In genomic region chr20:57350726-57351041, GRCh38 we compare ENCODE assay signal across 8 cellular contexts. TPM values are rescaled to one million over a fixed set of nuclear protein-coding genes. Genes with fewer than 3 reads are reported as not detected.
DNase-seq lines count a peak whose midpoint lies in the region; ATAC-seq, FAIRE-seq and TF ChIP-seq lines count a peak whose summit lies in the region.
"Not testable (repeated sequence)": the region's sequence is repeated elsewhere in the genome, so short reads cannot be mapped to it uniquely, and the experiment has no call there.

No MANE protein-coding gene starts in this region.

- H4K20me1 ChIP-seq in astrocyte (ENCODE audit: insufficient read depth, low read length), result peaks cover 31% of the 10 kb centered on the region

- TF ChIP-seq CTCF in BJ (IDR thresholded peaks at IDR 0.05; ENCODE audit: insufficient read depth, low read depth, low read length); astrocyte (IDR thresholded peaks at IDR 0.05; ENCODE audit: insufficient read depth, low read depth, low read length); kidney (IDR thresholded peaks at IDR 0.05; ENCODE audit: borderline replicate concordance, extremely low read depth, insufficient read depth): not testable (repeated sequence)

- H3K36me3 Mint-ChIP-seq in T-helper 17 cell (ENCODE audit: low read depth); astrocyte (ENCODE audit: low read depth, unreplicated experiment): not testable (repeated sequence)

- H3K9me3 Mint-ChIP-seq in astrocyte (ENCODE audit: unreplicated experiment), result not testable (repeated sequence)

- peak overlapping the region; percentile 87 for H3K9ac ChIP-seq in HUES6 (ENCODE audit: low read length)
- H3K9ac ChIP-seq in astrocyte (ENCODE audit: low read length), result peak overlapping the region; percentile 98
- not testable (repeated sequence) for H3K9ac ChIP-seq in kidney (ENCODE audit: low read length in 2 of 2)
- peak overlapping the region in 1 of 5 donors; percentile 97 for H3K9ac ChIP-seq in subcutaneous abdominal adipose tissue (ENCODE audit: low read length in 5 of 5)

- intact Hi-C loops in kidney (cut with DNase I), result not testable (repeated sequence)

- H3K27ac ChIP-seq in HUES6 (ENCODE audit: low read depth, low read length); subcutaneous abdominal adipose tissue (ENCODE audit: low read depth, low read length): not testable (repeated sequence)
- H3K27ac ChIP-seq in astrocyte (ENCODE audit: low read depth, low read length) (peak overlapping the region; percentile 94), epithelial cell of prostate (peak overlapping the region; percentile 66), kidney (ENCODE audit: low read depth in 2 of 2, low read length in 2 of 2) (peak overlapping the region in 1 of 2 donors; percentile 84)

- not testable (repeated sequence) for H3K27me3 ChIP-seq in BJ (ENCODE audit: control insufficient read depth, insufficient read depth, low read length); HUES6 (ENCODE audit: control insufficient read depth, insufficient read depth, low read length); astrocyte (ENCODE audit: insufficient read depth, low read length); neuron (ENCODE audit: insufficient read depth, low read length); subcutaneous abdominal adipose tissue (ENCODE audit: control insufficient read depth in 5 of 5, insufficient read depth in 4 of 5, low read length in 5 of 5)

- H3K27ac Mint-ChIP-seq in T-helper 17 cell, result peak overlapping the region; percentile 87
- H3K27ac Mint-ChIP-seq in astrocyte (ENCODE audit: unreplicated experiment), result not testable (repeated sequence)

- H3K4me1 Mint-ChIP-seq in T-helper 17 cell, result peaks cover 17% of the 10 kb centered on the region
- not testable (repeated sequence) for H3K4me1 Mint-ChIP-seq in astrocyte (ENCODE audit: low read depth, unreplicated experiment)

- H3K79me2 ChIP-seq in astrocyte (ENCODE audit: insufficient read depth, low read length), result peaks cover 44% of the 10 kb centered on the region

- DNase-seq in BJ (ENCODE audit: low read depth); T-helper 17 cell; astrocyte (ENCODE audit: low read depth); epithelial cell of prostate (ENCODE audit: low read depth, low spot score); kidney: not testable (repeated sequence)

- H3K4me2 ChIP-seq in astrocyte (ENCODE audit: low read length), result peak overlapping the region; percentile 88

- not testable (repeated sequence) for FAIRE-seq in astrocyte (lab: Jason Lieb, UNC); kidney (lab: Jason Lieb, UNC)

- CTCF ChIA-PET in BJ (lab: Yijun Ruan, JAX), result interaction anchor here (2.3 kb wide), 1 partner anchor 260 kb away, joined by 33 read pairs; no protein-coding TSS in a partner anchor

- not testable (repeated sequence) for H3K27me3 Mint-ChIP-seq in T-helper 17 cell; astrocyte (ENCODE audit: low read depth, unreplicated experiment)

- H3K4me3 Mint-ChIP-seq in T-helper 17 cell, result peak overlapping the region; percentile 90
- H3K4me3 Mint-ChIP-seq in astrocyte (ENCODE audit: unreplicated experiment), result peak overlapping the region; percentile 92

- not testable (repeated sequence) for H3K9me3 ChIP-seq in HUES6 (ENCODE audit: control insufficient read depth, insufficient read depth, low read depth, low read length); T-helper 17 cell (ENCODE audit: control insufficient read depth, low read length, poor library complexity, severe bottlenecking); astrocyte (ENCODE audit: insufficient read depth, low read depth, low read length); kidney (ENCODE audit: control insufficient read depth in 1 of 2, low read length in 2 of 2); neuron (ENCODE audit: low read length); subcutaneous abdominal adipose tissue (ENCODE audit: control insufficient read depth in 5 of 5, low read length in 5 of 5)

- H3K36me3 ChIP-seq in BJ (ENCODE audit: control insufficient read depth, insufficient read depth, low read length); HUES6 (ENCODE audit: control insufficient read depth, insufficient read depth, low read length): not testable (repeated sequence)
- H3K36me3 ChIP-seq in astrocyte (ENCODE audit: insufficient read depth, low read length) (peaks cover 15% of the 10 kb centered on the region), kidney (ENCODE audit: control insufficient read depth in 1 of 2, insufficient read depth in 2 of 2, low read length in 2 of 2) (peaks cover 11 to 17% of the 10 kb centered on the region in 2 donors), neuron (ENCODE audit: insufficient read depth, low read length) (peaks cover 16% of the 10 kb centered on the region), subcutaneous abdominal adipose tissue (ENCODE audit: control insufficient read depth in 5 of 5, insufficient read depth in 5 of 5, low read length in 5 of 5) (peaks cover 4 to 28% (median 8%) of the 10 kb centered on the region in 5 donors)

- not testable (repeated sequence) for H3K4me1 ChIP-seq in HUES6 (ENCODE audit: control insufficient read depth, insufficient read depth, low read length); astrocyte (ENCODE audit: insufficient read depth, low read length); kidney (ENCODE audit: control insufficient read depth in 1 of 2, insufficient read depth in 1 of 2, low read depth in 1 of 2, low read length in 2 of 2)
- H3K4me1 ChIP-seq in neuron (ENCODE audit: insufficient read depth, low read length) (peaks cover 16% of the 10 kb centered on the region), subcutaneous abdominal adipose tissue (ENCODE audit: control insufficient read depth in 5 of 5, insufficient read depth in 5 of 5, low read length in 5 of 5) (peaks cover 6 to 17% (median 14%) of the 10 kb centered on the region in 5 donors)

- ATAC-seq in T-helper 17 cell, result not testable (repeated sequence)

- H2AFZ ChIP-seq in astrocyte (ENCODE audit: low read depth, low read length), result peak overlapping the region; percentile 91
- H2AFZ ChIP-seq in neuron (ENCODE audit: low read depth, low read length), result peak overlapping the region; percentile 13

- POLR2A ChIA-PET in BJ (lab: Charles Lee), result not testable (repeated sequence)

- peak overlapping the region; percentile 57 for H3K4me3 ChIP-seq in BJ (ENCODE audit: low read depth, low read length)
- H3K4me3 ChIP-seq in HUES6 (ENCODE audit: low read depth, low read length), result peak overlapping the region; percentile 100
- peak overlapping the region; percentile 89 for H3K4me3 ChIP-seq in astrocyte (ENCODE audit: insufficient read depth, low read depth, low read length)
- peak overlapping the region; percentile 90 to 96 for H3K4me3 ChIP-seq in kidney (ENCODE audit: low read length in 2 of 2)
- H3K4me3 ChIP-seq in neuron (ENCODE audit: low read length), result peak overlapping the region; percentile 86
- peak overlapping the region in 4 of 5 donors; percentile 86 to 99 (median 95) for H3K4me3 ChIP-seq in subcutaneous abdominal adipose tissue (ENCODE audit: low read depth in 1 of 5, low read length in 5 of 5)

RNA-seq across cellular contexts. Expression of gene RAE1, which starts 0.4 kb away (rescaled TPM):
- polyA plus RNA-seq in BJ (2011; rRNA removed), result 30.5 and 39.0 TPM in 2 replicates
- 23.0 and 23.1 TPM in 2 replicates for polyA minus RNA-seq in BJ (2011; rRNA and poly(A)+ RNA removed)
- total RNA-seq in T-helper 17 cell, result 10 to 100 TPM; 40.5 to 40.6 TPM
- total RNA-seq in astrocyte, result 29.2 and 31.1 TPM in 2 replicates
- 19.5 TPM for total RNA-seq in kidney
- 26.3 TPM for polyA plus RNA-seq in kidney (ENCODE audit: insufficient read depth, low read depth, low replicate concordance)

RNA-seq across cellular contexts. Expression of gene SPO11, which starts 21.1 kb away (rescaled TPM):
- not detected in 2 replicates for polyA plus RNA-seq in BJ (2011; rRNA removed)
- polyA minus RNA-seq in BJ (2011; rRNA and poly(A)+ RNA removed), result not detected in 2 replicates
- total RNA-seq in T-helper 17 cell, result not detected
- not detected in 2 replicates for total RNA-seq in astrocyte
- total RNA-seq in kidney, result not detected
- polyA plus RNA-seq in kidney (ENCODE audit: insufficient read depth, low read depth, low replicate concordance), result not detected

RNA-seq across cellular contexts. Expression of gene RBM38, which starts 40.5 kb away (rescaled TPM):
- 3.2 and 5.2 TPM in 2 replicates for polyA plus RNA-seq in BJ (2011; rRNA removed)
- 1.5 and 2.2 TPM in 2 replicates for polyA minus RNA-seq in BJ (2011; rRNA and poly(A)+ RNA removed)
- total RNA-seq in T-helper 17 cell, result 100 to 1,000 TPM; 176 to 257 TPM
- 33.8 and 43.5 TPM in 2 replicates for total RNA-seq in astrocyte
- 16.8 TPM for total RNA-seq in kidney
- polyA plus RNA-seq in kidney (ENCODE audit: insufficient read depth, low read depth, low replicate concordance), result 18.0 TPM
